23 cellular contexts compared by ENCODE assay signal in the genomic region with DNA sequence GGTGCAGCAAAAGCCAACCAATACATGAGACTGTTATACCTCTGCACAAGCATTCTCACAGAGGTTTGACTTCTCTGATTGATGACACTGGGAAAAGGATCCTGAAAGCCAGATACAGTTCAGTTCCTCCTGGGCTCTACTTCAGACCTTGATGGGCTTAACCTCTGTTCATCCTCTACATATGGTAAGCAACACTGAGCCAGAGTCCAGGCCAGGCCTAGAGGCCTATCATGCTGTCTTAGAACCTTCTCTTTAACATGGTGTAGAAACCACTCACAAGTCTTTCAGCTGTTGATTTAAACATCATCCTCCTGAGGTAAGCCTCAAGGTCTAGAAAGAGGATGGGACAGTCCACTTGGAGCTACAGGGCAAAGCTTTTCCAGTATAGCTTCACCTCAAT.
"Had no signal": no experiment of that assay in that cellular context is flagged by ENCODE, and none has a peak within 500 bp of the region (broad histone marks: within the 10 kb centered on the region; RNA-seq: fewer than 3 reads in every experiment).

No MANE protein-coding gene starts in this region.

- DNase-seq: islet precursor cell; left ventricle myocardium inferior; naive thymus-derived CD8-positive, alpha-beta T cell; occipital lobe; ovary; right lobe of liver; stimulated activated CD4-positive, alpha-beta T cell treated with anti-CD3 and anti-CD28 coated beads, Interleukin-1b, Interleukin-23, amount 100 ng/mL, for 48 hours; stimulated activated CD4-positive, alpha-beta T cell treated with anti-CD3 and anti-CD28 coated beads, Interleukin-2, amount 100 ng/mL, for 48 hours; stimulated activated naive B cell treated with anti-CD40 and anti-IgM and Interleukin-4, amounts not matched to agents 10 μg/mL and 1 μg/mL and 100 μg/mL, for 72 hours; stimulated activated naive CD8-positive, alpha-beta T cell treated with anti-CD3 and anti-CD28 coated beads, Interleukin-15, Interleukin-2, amounts not matched to agents 100 U/mL and 50 U/mL, for 24 hours; stomach; tibial artery; trophoblast cell; upper lobe of right lung had no signal

- H3K4me1 ChIP-seq: neural progenitor cell, right atrium auricular region, right lobe of liver, suprapubic skin, upper lobe of right lung had no signal

- H3K4me2 ChIP-seq: hepatocyte, neural progenitor cell, smooth muscle cell had no signal

- H3K9me3 ChIP-seq: left ventricle myocardium inferior, neutrophil, ovary, right atrium auricular region, right lobe of liver, stomach, suprapubic skin, thoracic aorta, tibial artery, upper lobe of right lung had no signal

- FAIRE-seq: urothelium cell line had no signal

- H2AFZ ChIP-seq: hepatocyte, neural progenitor cell had no signal

- H3K36me3 ChIP-seq: left ventricle myocardium inferior, neutrophil, ovary, right atrium auricular region, right lobe of liver, suprapubic skin, thoracic aorta, tibial artery, upper lobe of right lung had no signal

- H3K4me3 ChIP-seq: hepatocyte, left ventricle myocardium inferior, lung, neural progenitor cell, ovary, right atrium auricular region, right lobe of liver, smooth muscle cell, stomach, suprapubic skin, thoracic aorta, tibial artery, upper lobe of right lung had no signal

- H3K27ac ChIP-seq: hepatocyte, left ventricle myocardium inferior, neural progenitor cell, neutrophil, ovary, right atrium auricular region, right lobe of liver, stomach, suprapubic skin, thoracic aorta, tibial artery, upper lobe of right lung had no signal

- ATAC-seq: naive thymus-derived CD8-positive, alpha-beta T cell; right lobe of liver; stimulated activated naive B cell treated with anti-CD40 and anti-IgM and Interleukin-4, amounts not matched to agents 10 μg/mL and 1 μg/mL and 100 μg/mL, for 72 hours; stimulated activated naive CD8-positive, alpha-beta T cell treated with anti-CD3 and anti-CD28 coated beads, Interleukin-15, Interleukin-2, amounts not matched to agents 100 U/mL and 50 U/mL, for 24 hours; upper lobe of right lung had no signal

- H3K27me3 ChIP-seq: hepatocyte, neural progenitor cell, neutrophil, ovary, right atrium auricular region, right lobe of liver, stomach, suprapubic skin, tibial artery, upper lobe of right lung had no signal

- H3K9ac ChIP-seq: neural progenitor cell had no signal
